In the genomic region with DNA sequence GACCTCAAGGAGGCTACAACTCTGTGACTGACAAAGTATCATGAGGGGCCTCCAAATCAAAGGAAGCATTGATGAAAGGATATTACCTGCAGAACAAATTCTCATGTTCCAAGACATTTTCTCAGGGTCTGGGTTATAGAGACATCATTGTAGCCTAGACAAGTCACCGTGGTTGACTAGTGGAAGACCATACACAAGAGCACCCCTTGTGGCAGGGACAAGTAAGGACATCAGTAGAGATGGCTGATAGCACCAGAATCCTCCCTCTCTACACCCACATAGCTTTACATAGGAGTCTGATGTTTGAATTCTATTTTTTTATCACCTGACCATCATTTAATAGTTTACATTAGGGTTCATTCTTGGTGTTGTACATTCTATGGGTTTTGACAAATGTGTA, we compare ENCODE assay signal across 14 cellular contexts. TPM values are rescaled to one million over a fixed set of nuclear protein-coding genes. Genes with fewer than 3 reads are reported as not detected.
DNase-seq lines count a peak whose midpoint lies in the region; ATAC-seq, FAIRE-seq and TF ChIP-seq lines count a peak whose summit lies in the region.
"Had no signal": no experiment of that assay in that cellular context is flagged by ENCODE, and none has a peak within 500 bp of the region (broad histone marks: within the 10 kb centered on the region; RNA-seq: fewer than 3 reads in every experiment).

No MANE protein-coding gene starts in this region.

- intact Hi-C loops in HepG2 (cut with micrococcal nuclease; ENCODE audit: unreplicated experiment) (no loop called here), right lobe of liver (cut with DNase I) (no loop called here)

- CTCF ChIA-PET in HepG2 (lab: Yijun Ruan, JAX; ENCODE audit: low intra/inter-chr PET ratio, low total read pairs), result no interaction called here

- no peak overlapping the region for H3K4me2 ChIP-seq in HepG2 (ENCODE audit: low read depth, low read length)

- WGBS in HepG2 (ENCODE audit: low lambda C conversion rate), result 0% methylated on average over 1 of the region's 1 CpG
- WGBS in right lobe of liver (ENCODE audit: insufficient coverage, low coverage, low lambda C conversion rate, missing lambda C conversion rate), result 67% methylated on average over 1 of the region's 1 CpG

- FAIRE-seq in HepG2 (lab: Jason Lieb, UNC), result no peak

- 0 out of 2 replicates have a peak, but pooled peaks have one; percentile 19 for TF ChIP-seq CTCF in HepG2 (CRISPR knock-in tag; IDR thresholded peaks at IDR 0.05)
- no peak for TF ChIP-seq CTCF in right lobe of liver (IDR thresholded peaks at IDR 0.05)
- peak; percentile 51 for TF ChIP-seq CTCF in WERI-Rb-1 (IDR thresholded peaks at IDR 0.05; ENCODE audit: low read depth, low read length)
- TF ChIP-seq CTCF in type B pancreatic cell (conservative IDR thresholded peaks at IDR 0.05), result peak; percentile 61

- BruUV-seq in HepG2 (replicated peaks; lab: Mats Ljungman, UMichigan), result no TSS peak

- H3K4me1 ChIP-seq in HepG2 (ENCODE audit: insufficient read depth, low read length) (no peaks in the 10 kb centered on the region), right lobe of liver (no peaks in the 10 kb centered on the region)

- H4K20me1 ChIP-seq in HepG2 (ENCODE audit: insufficient read depth, low read length), result no peaks in the 10 kb centered on the region

- H3K36me3 ChIP-seq in HepG2 (replicated peaks in 1 of 2; ENCODE audit: control insufficient read depth in 1 of 2, insufficient read depth in 2 of 2, low read length in 2 of 2) (no peaks in the 10 kb centered on the region), right lobe of liver (no peaks in the 10 kb centered on the region), WERI-Rb-1 (no peaks in the 10 kb centered on the region)
- H3K36me3 ChIP-seq: cardiac muscle cell had no signal

- no peak for TF ChIP-seq EP300 in HepG2 (IDR thresholded peaks at IDR 0.05; ENCODE audit: low read depth in 2 of 2, low read length in 2 of 2)
- no peak for TF ChIP-seq EP300 in HepG2 (CRISPR knock-in tag; IDR thresholded peaks at IDR 0.05; ENCODE audit: borderline replicate concordance)

- no peaks in the 10 kb centered on the region for H3K9me3 Mint-ChIP-seq in type B pancreatic cell
- peaks cover 10 to 22% of the 10 kb centered on the region in 2 donors for H3K9me3 Mint-ChIP-seq in stimulated activated naive CD8-positive, alpha-beta T cell treated with anti-CD3 and anti-CD28 coated beads, Interleukin-15, amount 100 ng/mL, for 72 hours

- no peak for TF ChIP-seq POLR2A in HepG2 (IDR thresholded peaks at IDR 0.05; ENCODE audit: insufficient read depth in 1 of 2, low read depth in 2 of 2, low read length in 2 of 2)
- no peak for TF ChIP-seq POLR2A in right lobe of liver (IDR thresholded peaks at IDR 0.05)

- peaks cover 4% of the 10 kb centered on the region for H3K27me3 Mint-ChIP-seq in type B pancreatic cell
- H3K27me3 Mint-ChIP-seq in stimulated activated naive CD8-positive, alpha-beta T cell treated with anti-CD3 and anti-CD28 coated beads, Interleukin-15, amount 100 ng/mL, for 72 hours, result no peaks in the 10 kb centered on the region
- H3K27me3 Mint-ChIP-seq: T-cell had no signal

- in situ Hi-C loops in HepG2 (cut with HindIII; ENCODE audit: extremely low pct_ligation_motif_present, low pct_unique_long_range_greater_than_20kb) (no loop called here), KBM-7 (cut with MboI; ENCODE audit: low pct_unique_long_range_greater_than_20kb, low sequenced_read_pairs) (no loop called here)

- H3K4me3 ChIP-seq in HepG2 (replicated peaks in 1 of 3; ENCODE audit: insufficient read depth in 1 of 3, low read depth in 2 of 3, low read length in 3 of 3), result no peak overlapping the region
- H3K4me3 ChIP-seq in right lobe of liver, result no peak overlapping the region
- no peak overlapping the region for H3K4me3 ChIP-seq in WERI-Rb-1 (ENCODE audit: low read depth, low read length)
- H3K4me3 ChIP-seq: cardiac muscle cell had no signal

- H2AFZ ChIP-seq in HepG2 (ENCODE audit: low read length), result no peak overlapping the region

- no peak overlapping the region for H3K9ac ChIP-seq in HepG2 (ENCODE audit: insufficient read depth, low read depth, low read length)

- H3K4me1 Mint-ChIP-seq in type B pancreatic cell (ENCODE audit: unreplicated experiment), result no peaks in the 10 kb centered on the region
- no peaks in the 10 kb centered on the region for H3K4me1 Mint-ChIP-seq in stimulated activated naive CD8-positive, alpha-beta T cell treated with anti-CD3 and anti-CD28 coated beads, Interleukin-15, amount 100 ng/mL, for 72 hours
- H3K4me1 Mint-ChIP-seq: T-cell had no signal

- DNase-seq in HepG2 (ENCODE audit: low spot score) (peak; percentile 20), right lobe of liver (no peak), KBM-7 (peak; percentile 18), WERI-Rb-1 (peak; percentile 6), type B pancreatic cell (ENCODE audit: extremely low spot score, unreplicated experiment) (no peak), cerebellar cortex (ENCODE audit: low spot score) (no peak)
- no peak for DNase-seq in stimulated activated naive CD8-positive, alpha-beta T cell treated with anti-CD3 and anti-CD28 coated beads, Interleukin-15, amount 100 ng/mL, for 72 hours
- DNase-seq: foreskin fibroblast, NCI-H2107, right cardiac atrium, T-cell had no signal

- H3K27ac ChIP-seq in HepG2 (ENCODE audit: extremely low read length, insufficient read depth, low read length), result no peak overlapping the region
- H3K27ac ChIP-seq in right lobe of liver, result no peak overlapping the region
- H3K27ac ChIP-seq in WERI-Rb-1, result no peak overlapping the region
- H3K27ac ChIP-seq: cardiac muscle cell had no signal

- POLR2A ChIA-PET in HepG2 (lab: Yijun Ruan, JAX), result no interaction called here

- H3K9me3 ChIP-seq in HepG2 (ENCODE audit: low read length) (no peaks in the 10 kb centered on the region), right lobe of liver (no peaks in the 10 kb centered on the region), WERI-Rb-1 (ENCODE audit: severe bottlenecking) (no peaks in the 10 kb centered on the region)

- H3K27me3 ChIP-seq in HepG2 (ENCODE audit: control insufficient read depth in 1 of 2, insufficient read depth in 2 of 2, low read length in 2 of 2), result no peaks in the 10 kb centered on the region; a peak in 1 of 5 replicates
- no peaks in the 10 kb centered on the region for H3K27me3 ChIP-seq in right lobe of liver
- peaks cover 8% of the 10 kb centered on the region for H3K27me3 ChIP-seq in WERI-Rb-1 (ENCODE audit: insufficient read depth, low read depth, severe bottlenecking)
- H3K27me3 ChIP-seq: cardiac muscle cell had no signal

- no peaks in the 10 kb centered on the region for H3K79me2 ChIP-seq in HepG2 (ENCODE audit: insufficient read depth, low read length)

- H3K4me3 Mint-ChIP-seq in type B pancreatic cell, result no peak overlapping the region
- no peak overlapping the region for H3K4me3 Mint-ChIP-seq in stimulated activated naive CD8-positive, alpha-beta T cell treated with anti-CD3 and anti-CD28 coated beads, Interleukin-15, amount 100 ng/mL, for 72 hours
- H3K4me3 Mint-ChIP-seq: T-cell had no signal

- ATAC-seq in HepG2 (peak; percentile 81), right lobe of liver (no peak), HG03039 (IDR thresholded peaks at IDR 0.05; ENCODE audit: unreplicated experiment) (no peak)
- ATAC-seq in stimulated activated naive CD8-positive, alpha-beta T cell treated with anti-CD3 and anti-CD28 coated beads, Interleukin-15, amount 100 ng/mL, for 72 hours, result no peak
- ATAC-seq: right cardiac atrium, T-cell had no signal

- no peak for TF ChIP-seq RAD21 in HepG2 (CRISPR knock-in tag; IDR thresholded peaks at IDR 0.05)

- no peaks in the 10 kb centered on the region for H3K36me3 Mint-ChIP-seq in type B pancreatic cell
- H3K36me3 Mint-ChIP-seq: T-cell had no signal

- no peak overlapping the region for H3K27ac Mint-ChIP-seq in type B pancreatic cell
- no peak overlapping the region for H3K27ac Mint-ChIP-seq in stimulated activated naive CD8-positive, alpha-beta T cell treated with anti-CD3 and anti-CD28 coated beads, Interleukin-15, amount 100 ng/mL, for 72 hours
- H3K27ac Mint-ChIP-seq: T-cell had no signal

RNA-seq across cellular contexts. Expression of a gene that starts 32.5 kb away (rescaled TPM):
- total RNA-seq in HepG2 (2016; rRNA removed; fragmentation: Illumina TruSeq; extraction: Trizol) (not detected in 2 replicates), right lobe of liver (not detected), type B pancreatic cell (ENCODE audit: low replicate concordance) (8.0 and 8.2 TPM in 2 replicates)
- not detected in 2 replicates for total RNA-seq in HepG2 (2016; cell fraction: cytosol; rRNA removed; fragmentation: Illumina TruSeq; extraction: Trizol; ENCODE audit: low read depth)
- total RNA-seq in HepG2 (2016; cell fraction: insoluble cytoplasmic fraction; rRNA removed; fragmentation: Illumina TruSeq; extraction: Trizol), result not detected in 2 replicates
- not detected in 2 replicates for total RNA-seq in HepG2 (2016; cell fraction: membrane; rRNA removed; fragmentation: Illumina TruSeq; extraction: Trizol)
- not detected in 2 replicates for total RNA-seq in HepG2 (2016; cell fraction: nucleus; rRNA removed; fragmentation: Illumina TruSeq; extraction: Trizol)
- polyA plus RNA-seq in HepG2 (2011; rRNA removed), result 0.16 TPM in 1 of 2 replicates, not detected in the other
- polyA plus RNA-seq in HepG2 (2011; cell fraction: cytosol; rRNA removed), result not detected in 2 replicates
- 0.50 TPM in 1 of 2 replicates, not detected in the other for polyA plus RNA-seq in HepG2 (2011; cell fraction: nucleus; rRNA removed)
- polyA plus RNA-seq in HepG2 (2012), result not detected in 2 replicates
- polyA plus RNA-seq in HepG2 (2016; cell fraction: cytosol; fragmentation: Illumina TruSeq; extraction: Trizol; ENCODE audit: low read depth), result not detected in 2 replicates
- polyA plus RNA-seq in HepG2 (2016; cell fraction: insoluble cytoplasmic fraction; fragmentation: Illumina TruSeq; extraction: Trizol; ENCODE audit: low read depth), result not detected in 2 replicates
- not detected in 2 replicates for polyA plus RNA-seq in HepG2 (2016; cell fraction: membrane; fragmentation: Illumina TruSeq; extraction: Trizol; ENCODE audit: low read depth)
- not detected in 2 replicates for polyA plus RNA-seq in HepG2 (2016; cell fraction: nucleus; fragmentation: Illumina TruSeq; extraction: Trizol; ENCODE audit: insufficient read depth, low read depth)
- polyA minus RNA-seq in HepG2 (2011; rRNA and poly(A)+ RNA removed; ENCODE audit: low replicate concordance), result 0.44 TPM in 1 of 2 replicates, not detected in the other
- polyA minus RNA-seq in HepG2 (2011; cell fraction: cytosol; rRNA and poly(A)+ RNA removed), result not detected in 2 replicates
- not detected in 2 replicates for polyA minus RNA-seq in HepG2 (2011; cell fraction: nucleus; rRNA and poly(A)+ RNA removed)
- total RNA-seq: lung microvascular endothelial cell, right cardiac atrium had no signal

Comparison
In these comparisons a context has a peak if more than half of its experiments do, and no peak if none do; other contexts are left out.
1. DNase-seq: peak in HepG2 (single experiment), KBM-7 (single experiment) and WERI-Rb-1 (single experiment); none in right lobe of liver (0 of 3), type B pancreatic cell (single experiment), cerebellar cortex (single experiment) and stimulated activated naive CD8-positive, alpha-beta T cell treated with anti-CD3 and anti-CD28 coated beads, Interleukin-15, amount 100 ng/mL, for 72 hours (0 of 2).
2. CTCF ChIP-seq: peak in HepG2 (single experiment), WERI-Rb-1 (single experiment) and type B pancreatic cell (single experiment); none in right lobe of liver (0 of 4).